35 cellular contexts compared by ENCODE assay signal in the genomic region with DNA sequence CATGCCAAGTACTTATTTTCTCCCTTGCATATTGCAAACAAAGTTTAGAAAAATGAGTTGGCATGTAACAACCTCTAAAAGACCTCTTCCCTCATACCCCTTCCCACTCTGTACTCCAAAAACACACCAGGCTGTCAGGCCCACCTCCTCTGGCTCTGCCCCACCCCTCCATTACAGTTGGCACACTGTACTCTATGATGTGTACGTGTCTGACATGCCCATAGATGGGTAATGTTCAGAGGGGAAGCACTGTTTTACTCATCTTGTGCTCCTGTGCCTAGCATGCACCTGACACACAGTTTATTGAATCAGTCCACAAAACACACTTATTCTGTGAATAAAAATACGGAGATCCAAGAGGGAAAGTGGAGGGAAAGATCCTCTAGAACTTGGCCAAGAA. TPM values are rescaled to one million over a fixed set of nuclear protein-coding genes. Genes with fewer than 3 reads are reported as not detected.
"Had no signal": no experiment of that assay in that cellular context is flagged by ENCODE, and none has a peak within 500 bp of the region (broad histone marks: within the 10 kb centered on the region; RNA-seq: fewer than 3 reads in every experiment).

No MANE protein-coding gene starts in this region.

- H3K27ac ChIP-seq: Peyer's patch, SJSA1 had no signal

- H3K9ac ChIP-seq: SK-N-SH had no signal

- ATAC-seq: activated naive CD8-positive, alpha-beta T cell treated with anti-CD3 and anti-CD28 coated beads, Interleukin-2, amount 50 U/mL, for 24 hours; PC-3 had no signal

- H3K4me2 ChIP-seq: SK-N-SH had no signal

- H3K9me3 ChIP-seq: Peyer's patch, SJSA1, SK-N-SH had no signal

- H3K27me3 Mint-ChIP-seq: activated CD4-positive, alpha-beta memory T cell treated with anti-CD3 and anti-CD28 coated beads for 36 hours; activated naive CD8-positive, alpha-beta T cell; activated naive CD8-positive, alpha-beta T cell treated with anti-CD3 and anti-CD28 coated beads, Interleukin-2, amount 50 U/mL, for 24 hours; brain had no signal

- H3K27me3 ChIP-seq: Peyer's patch, SJSA1 had no signal

- H3K4me1 ChIP-seq: Peyer's patch, SJSA1 had no signal

- H3K4me1 Mint-ChIP-seq: activated naive CD8-positive, alpha-beta T cell treated with anti-CD3 and anti-CD28 coated beads, Interleukin-2, amount 50 U/mL, for 24 hours; brain had no signal

- H3K4me3 ChIP-seq: Peyer's patch, SJSA1 had no signal

- H3K27ac Mint-ChIP-seq: activated CD4-positive, alpha-beta memory T cell treated with anti-CD3 and anti-CD28 coated beads for 36 hours; activated naive CD8-positive, alpha-beta T cell; activated naive CD8-positive, alpha-beta T cell treated with anti-CD3 and anti-CD28 coated beads, Interleukin-2, amount 50 U/mL, for 24 hours; activated T-cell treated with anti-CD3 and anti-CD28 coated beads, Interleukin-2, amount 50 U/mL, for 72 hours; activated T-helper 2 cell treated with anti-CD3 and anti-CD28 coated beads, Interferon-gamma antibody, Interleukin-2, Interleukin-4, amounts not matched to agents 10 μg/mL and 5 μg/mL and 100 μg/mL, durations not matched to agents 14 hours and 24 hours and 36 hours; brain; T-helper 1 cell treated with Interleukin-12 subunit alpha and Interleukin-12 subunit beta and Interleukin-4 antibody, amounts not matched to agents 30 μg/mL and 1 μg/mL, for 36 hours; T-helper 2 cell treated with Interferon-gamma antibody and Interleukin-4, amounts not matched to agents 5 μg/mL and 100 μg/mL, for 36 hours had no signal

- DNase-seq: activated CD4-positive, alpha-beta memory T cell treated with anti-CD3 and anti-CD28 coated beads for 36 hours; activated CD4-positive, alpha-beta T cell treated with anti-CD3 and anti-CD28 coated beads for 4 hours; activated CD4-positive, alpha-beta T cell treated with anti-CD3 and anti-CD28 coated beads, Interleukin-2, amount 50 U/mL, for 1 hour; activated gamma-delta T cell; activated naive CD4-positive, alpha-beta T cell treated with Interleukin-2 at 50 U/mL for 16 hours; activated naive CD8-positive, alpha-beta T cell treated with anti-CD3 and anti-CD28 coated beads, Interleukin-2, amount 50 U/mL, for 24 hours; activated T-cell treated with anti-CD3 and anti-CD28 coated beads, Interleukin-2, amount 50 U/mL, for 1 hour; activated T-cell treated with anti-CD3 and anti-CD28 coated beads, Interleukin-2, amount 50 U/mL, for 72 hours; anterior cingulate cortex; caudate nucleus; cerebellar nuclear complex; Karpas-422; NCI-H1048; NCI-H1105 treated with DMSO at 0.1 percent for 48 hours; NCI-H1436; NCI-H1694; NCI-H1930; NCI-H2081 treated with DMSO at 0.1 percent for 48 hours; NCI-H345; NCI-H524 treated with DMSO at 0.1 percent for 48 hours; PC-3; Peyer's patch; RPMI8226; SHP77 treated with DMSO at 0.1 percent for 48 hours; SK-N-SH had no signal

- H3K9me3 Mint-ChIP-seq: activated CD4-positive, alpha-beta memory T cell treated with anti-CD3 and anti-CD28 coated beads for 36 hours; activated naive CD8-positive, alpha-beta T cell treated with anti-CD3 and anti-CD28 coated beads, Interleukin-2, amount 50 U/mL, for 24 hours; activated T-cell treated with anti-CD3 and anti-CD28 coated beads, Interleukin-2, amount 50 U/mL, for 72 hours; activated T-helper 2 cell treated with anti-CD3 and anti-CD28 coated beads, Interferon-gamma antibody, Interleukin-2, Interleukin-4, amounts not matched to agents 10 μg/mL and 5 μg/mL and 100 μg/mL, durations not matched to agents 14 hours and 24 hours and 36 hours; brain; T-helper 1 cell treated with Interleukin-12 subunit alpha and Interleukin-12 subunit beta and Interleukin-4 antibody, amounts not matched to agents 30 μg/mL and 1 μg/mL, for 36 hours; T-helper 2 cell treated with Interferon-gamma antibody and Interleukin-4, amounts not matched to agents 5 μg/mL and 100 μg/mL, for 36 hours had no signal

- H3K4me3 Mint-ChIP-seq: activated CD4-positive, alpha-beta memory T cell treated with anti-CD3 and anti-CD28 coated beads for 36 hours; activated naive CD8-positive, alpha-beta T cell; activated naive CD8-positive, alpha-beta T cell treated with anti-CD3 and anti-CD28 coated beads, Interleukin-2, amount 50 U/mL, for 24 hours; activated T-cell treated with anti-CD3 and anti-CD28 coated beads, Interleukin-2, amount 50 U/mL, for 72 hours; brain; T-helper 1 cell treated with Interleukin-12 subunit alpha and Interleukin-12 subunit beta and Interleukin-4 antibody, amounts not matched to agents 30 μg/mL and 1 μg/mL, for 36 hours; T-helper 2 cell treated with Interferon-gamma antibody and Interleukin-4, amounts not matched to agents 5 μg/mL and 100 μg/mL, for 36 hours had no signal

RNA-seq across cellular contexts. Expression of a gene that starts 45.6 kb away (rescaled TPM):
- total RNA-seq: activated CD4-positive, alpha-beta memory T cell treated with anti-CD3 and anti-CD28 coated beads for 36 hours; activated CD8-positive, alpha-beta memory T cell treated with anti-CD3 and anti-CD28 coated beads for 36 hours; activated T-cell treated with anti-CD3 and anti-CD28 coated beads, Interleukin-2, amount 50 U/mL, for 72 hours; activated T-helper 2 cell treated with anti-CD3 and anti-CD28 coated beads, Interferon-gamma antibody, Interleukin-2, Interleukin-4, amounts not matched to agents 10 μg/mL and 5 μg/mL and 100 μg/mL, durations not matched to agents 14 hours and 24 hours and 36 hours; bronchial epithelial cell; MCF 10A; NCI-H460; PC-3; Peyer's patch; SJSA1 had no signal
- polyA plus RNA-seq: SK-N-SH had no signal
